In genomic region chr12:95863337-95863736, GRCh38 we compare ENCODE assay signal across 19 cellular contexts. TPM values are rescaled to one million over a fixed set of nuclear protein-coding genes. Genes with fewer than 3 reads are reported as not detected.
DNase-seq lines count a peak whose midpoint lies in the region; ATAC-seq, FAIRE-seq and TF ChIP-seq lines count a peak whose summit lies in the region.
"Had no signal": no experiment of that assay in that cellular context is flagged by ENCODE, and none has a peak within 500 bp of the region (broad histone marks: within the 10 kb centered on the region; RNA-seq: fewer than 3 reads in every experiment).

No MANE protein-coding gene starts in this region.

- peaks cover 6% of the 10 kb centered on the region for H3K4me1 Mint-ChIP-seq in Caco-2 (ENCODE audit: low read depth, unreplicated experiment)
- peaks cover 8% of the 10 kb centered on the region for H3K4me1 Mint-ChIP-seq in stimulated activated effector memory CD8-positive, alpha-beta T cell treated with anti-CD3 and anti-CD28 coated beads, Interleukin-12 subunit alpha, Interleukin-12 subunit beta, amount 100 ng/mL, for 72 hours

- H3K27me3 ChIP-seq in Caco-2 (replicated peaks; ENCODE audit: control insufficient read depth, insufficient read depth, low read length) (no peaks in the 10 kb centered on the region), Loucy (ENCODE audit: insufficient read depth, low read length, poor library complexity, severe bottlenecking) (no peaks in the 10 kb centered on the region)

- H3K4me3 ChIP-seq in Caco-2 (ENCODE audit: low read depth, low read length): no peak overlapping the region
- H3K4me3 ChIP-seq in Loucy (ENCODE audit: low read length, poor library complexity, severe bottlenecking): peak overlapping the region; percentile 42
- H3K4me3 ChIP-seq: BLaER1 had no signal

- H3K4me3 Mint-ChIP-seq in Caco-2 (ENCODE audit: unreplicated experiment): no peak overlapping the region
- H3K4me3 Mint-ChIP-seq in stimulated activated effector memory CD8-positive, alpha-beta T cell treated with anti-CD3 and anti-CD28 coated beads, Interleukin-12 subunit alpha, Interleukin-12 subunit beta, amount 100 ng/mL, for 72 hours: no peak overlapping the region
- H3K4me3 Mint-ChIP-seq: B cell; CD8-positive, alpha-beta T cell had no signal

- FAIRE-seq in GM12891 (lab: Jason Lieb, UNC): peak; percentile 33
- FAIRE-seq: D721Med, GM12892 had no signal

- no peaks in the 10 kb centered on the region for H3K27me3 Mint-ChIP-seq in Caco-2 (ENCODE audit: insufficient read depth, unreplicated experiment)
- H3K27me3 Mint-ChIP-seq: B cell; CD4-positive, CD25-positive, alpha-beta regulatory T cell had no signal

- peaks cover 65% of the 10 kb centered on the region for H3K79me2 ChIP-seq in Loucy (ENCODE audit: insufficient read depth, low read length)

- no peak for ATAC-seq in stimulated activated effector memory CD8-positive, alpha-beta T cell treated with anti-CD3 and anti-CD28 coated beads, Interleukin-12 subunit alpha, Interleukin-12 subunit beta, amount 100 ng/mL, for 72 hours
- ATAC-seq in HG03565 (IDR thresholded peaks at IDR 0.05; ENCODE audit: unreplicated experiment) (no peak), HG02571 (IDR thresholded peaks at IDR 0.05; ENCODE audit: unreplicated experiment) (no peak)
- ATAC-seq: CD8-positive, alpha-beta T cell had no signal

- peak overlapping the region; percentile 51 for H3K4me2 ChIP-seq in Loucy (ENCODE audit: low read depth, low read length, poor library complexity, severe bottlenecking)
- H3K4me2 ChIP-seq: BLaER1 had no signal

- H3K9me3 Mint-ChIP-seq in Caco-2 (ENCODE audit: unreplicated experiment): no peaks in the 10 kb centered on the region
- H3K9me3 Mint-ChIP-seq in stimulated activated effector memory CD8-positive, alpha-beta T cell treated with anti-CD3 and anti-CD28 coated beads, Interleukin-12 subunit alpha, Interleukin-12 subunit beta, amount 100 ng/mL, for 72 hours: no peaks in the 10 kb centered on the region
- H3K9me3 Mint-ChIP-seq: CD4-positive, CD25-positive, alpha-beta regulatory T cell; CD8-positive, alpha-beta T cell had no signal

- H3K27ac Mint-ChIP-seq in Caco-2 (ENCODE audit: unreplicated experiment): peak overlapping the region; percentile 13
- H3K27ac Mint-ChIP-seq in stimulated activated effector memory CD8-positive, alpha-beta T cell treated with anti-CD3 and anti-CD28 coated beads, Interleukin-12 subunit alpha, Interleukin-12 subunit beta, amount 100 ng/mL, for 72 hours: peak overlapping the region; percentile 62
- H3K27ac Mint-ChIP-seq: B cell; CD8-positive, alpha-beta T cell had no signal

- TF ChIP-seq CTCF in Caco-2 (IDR thresholded peaks at IDR 0.05; ENCODE audit: insufficient read depth in 1 of 2, low read depth in 1 of 2, low read length in 1 of 2, severe bottlenecking in 1 of 2, unreplicated experiment in 1 of 2): no peak
- no peak for TF ChIP-seq CTCF in Loucy (conservative IDR thresholded peaks at IDR 0.05; ENCODE audit: low read length)

- CTCF ChIA-PET in Caco-2 (lab: Charles Lee): interaction anchor here (0.5 kb wide), 1 partner anchor 135 kb away, joined by 3 read pairs; no protein-coding TSS in a partner anchor

- peaks cover 64% of the 10 kb centered on the region for H3K36me3 Mint-ChIP-seq in Caco-2 (ENCODE audit: insufficient read depth, unreplicated experiment)
- H3K36me3 Mint-ChIP-seq in stimulated activated effector memory CD8-positive, alpha-beta T cell treated with anti-CD3 and anti-CD28 coated beads, Interleukin-12 subunit alpha, Interleukin-12 subunit beta, amount 100 ng/mL, for 72 hours: peaks cover 80% of the 10 kb centered on the region

- DNase-seq in Caco-2: no peak
- no peak for DNase-seq in GM12891 (ENCODE audit: insufficient read length, low spot score)
- DNase-seq in stimulated activated effector memory CD8-positive, alpha-beta T cell treated with anti-CD3 and anti-CD28 coated beads, Interleukin-12 subunit alpha, Interleukin-12 subunit beta, amount 100 ng/mL, for 72 hours (ENCODE audit: low spot score in 2 of 2): no peak
- DNase-seq in activated CD4-positive, alpha-beta T cell treated with anti-CD3 and anti-CD28 coated beads for 1 hour: no peak
- DNase-seq: CD4-positive, CD25-positive, alpha-beta regulatory T cell; CD8-positive, alpha-beta T cell; DMS 273 treated with DMSO at 0.1 percent for 48 hours; DMS79; GF-D8; GOT3; H7; HCEC 1CT had no signal

- no peak for TF ChIP-seq POLR2A in GM12891 (IDR thresholded peaks at IDR 0.05; ENCODE audit: low read depth, low read length)

- POLR2A ChIA-PET in Caco-2 (lab: Charles Lee): no interaction called here

- intact Hi-C loops in Caco-2 (cut with micrococcal nuclease; ENCODE audit: unreplicated experiment): no loop called here

- H4K20me1 ChIP-seq in Loucy (ENCODE audit: insufficient read depth, low read length, poor library complexity, severe bottlenecking): peaks cover 53% of the 10 kb centered on the region

- no peaks in the 10 kb centered on the region for H3K9me3 ChIP-seq in Caco-2
- peaks cover 13% of the 10 kb centered on the region for H3K9me3 ChIP-seq in Loucy (ENCODE audit: insufficient read depth, low read depth, low read length)

- no peaks in the 10 kb centered on the region; the same call in none of the 2 replicates for H3K36me3 ChIP-seq in Caco-2 (ENCODE audit: control insufficient read depth, insufficient read depth, low read length)
- peaks cover 60% of the 10 kb centered on the region for H3K36me3 ChIP-seq in Loucy (ENCODE audit: insufficient read depth, low read length)

- 0 out of 2 replicates have a peak, but pooled peaks cover 3% of the 10 kb centered on the region for H3F3A ChIP-seq in Loucy (ENCODE audit: low read depth)

- H2AFZ ChIP-seq in Loucy (ENCODE audit: low read length): no peak overlapping the region

- H3K9me2 ChIP-seq in Loucy (replicated peaks; ENCODE audit: low read depth, low read length): no peaks in the 10 kb centered on the region

- no TSS peak for BruUV-seq in Caco-2 (replicated peaks; lab: Mats Ljungman, UMichigan)

- H3K4me1 ChIP-seq in Caco-2: no peaks in the 10 kb centered on the region
- peaks cover 30% of the 10 kb centered on the region for H3K4me1 ChIP-seq in Loucy (ENCODE audit: insufficient read depth, low read length, poor library complexity, severe bottlenecking)

- no peak overlapping the region for H3K9ac ChIP-seq in Loucy (ENCODE audit: low read depth, low read length, poor library complexity, severe bottlenecking)
- H3K9ac ChIP-seq: BLaER1 had no signal

TF ChIP-seq in GM12891, 5 proteins besides CTCF, POLR2A, EP300 and RAD21:
- no peak for TF ChIP-seq TAF1 (IDR thresholded peaks at IDR 0.05; ENCODE audit: low read depth, low read length)
- no peak for TF ChIP-seq POU2F2 (IDR thresholded peaks at IDR 0.05; ENCODE audit: low read depth, low read length)
- no peak for TF ChIP-seq PAX5 (IDR thresholded peaks at IDR 0.05; ENCODE audit: insufficient read depth, low read length, severe bottlenecking)
- TF ChIP-seq POLR2AphosphoS5 (IDR thresholded peaks at IDR 0.05; ENCODE audit: low read depth, low read length): no peak
- no peak for TF ChIP-seq SPI1 (IDR thresholded peaks at IDR 0.05; ENCODE audit: low read depth, low read length)

RNA-seq across cellular contexts. Expression of gene SNRPF, which starts 4.6 kb away (rescaled TPM):
- total RNA-seq in Caco-2 (2022): 48.0 and 54.2 TPM in 2 replicates
- 77.1 TPM for polyA plus RNA-seq in GM12891 (2012; ENCODE audit: low read depth, missing spikeins)
